25 cellular contexts compared by ENCODE assay signal in the genomic region with DNA sequence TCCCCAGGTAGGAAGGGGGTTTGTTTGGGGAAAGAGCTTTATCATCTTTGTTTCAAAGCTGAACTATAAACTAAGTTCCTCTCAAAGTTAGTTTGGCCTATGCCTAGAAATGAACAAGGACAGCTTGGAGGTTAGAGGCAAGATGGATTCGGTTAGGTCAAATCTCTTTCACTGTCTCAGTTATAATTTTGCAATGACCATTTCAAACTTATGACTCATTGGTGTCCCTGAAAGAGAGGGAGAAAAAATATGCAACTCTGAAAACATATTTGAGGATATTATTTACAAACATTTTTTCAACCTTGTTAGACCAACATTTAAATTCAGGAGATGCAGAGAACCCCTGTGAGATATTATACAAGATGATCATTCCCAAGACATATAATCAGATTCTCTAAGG.
"Had no signal": no experiment of that assay in that cellular context is flagged by ENCODE, and none has a peak within 500 bp of the region (broad histone marks: within the 10 kb centered on the region; RNA-seq: fewer than 3 reads in every experiment).

No MANE protein-coding gene starts in this region.

- H3K36me3 ChIP-seq: brain microvascular endothelial cell, gastroesophageal sphincter, prostate gland, right atrium auricular region, suprapubic skin, transverse colon, vagina had no signal

- H3K4me1 Mint-ChIP-seq: activated B cell treated with CpG ODN at 0.5 μM for 24 hours; activated CD4-positive, alpha-beta memory T cell treated with anti-CD3 and anti-CD28 coated beads, Interleukin-2, amount 10 ng/mL, durations not matched to agents 7 days and 5 days; central memory CD8-positive, alpha-beta T cell; immature natural killer cell; memory B cell; naive B cell; neural crest cell; stimulated activated naive CD8-positive, alpha-beta T cell treated with anti-CD3 and anti-CD28 coated beads, Interleukin-15, amount 100 ng/mL, for 72 hours had no signal

- DNase-seq: activated B cell treated with CpG ODN at 0.5 μM for 24 hours; activated CD4-positive, alpha-beta memory T cell treated with anti-CD3 and anti-CD28 coated beads, Interleukin-2, amount 10 ng/mL, durations not matched to agents 7 days and 5 days; activated CD4-positive, alpha-beta T cell treated with anti-CD3 and anti-CD28 coated beads for 4 hours; activated naive CD4-positive, alpha-beta T cell treated with Interleukin-2 at 50 U/mL for 16 hours; activated T-cell treated with anti-CD3 and anti-CD28 coated beads, Interleukin-2, amount 50 U/mL, for 24 hours; aorta; erythroblast; immature natural killer cell; left ventricle myocardium superior; mucosa of descending colon; naive B cell; stimulated activated CD4-positive, alpha-beta T cell treated with anti-CD3 and anti-CD28 coated beads, Interleukin-2, amount 100 ng/mL, for 24 hours; stimulated activated naive CD8-positive, alpha-beta T cell treated with anti-CD3 and anti-CD28 coated beads, Interleukin-15, amount 100 ng/mL, for 72 hours; transverse colon had no signal

- H3K4me3 Mint-ChIP-seq: activated B cell treated with CpG ODN at 0.5 μM for 24 hours; activated CD4-positive, alpha-beta memory T cell treated with anti-CD3 and anti-CD28 coated beads, Interleukin-2, amount 10 ng/mL, durations not matched to agents 7 days and 5 days; activated T-cell treated with anti-CD3 and anti-CD28 coated beads, Interleukin-2, amount 50 U/mL, for 24 hours; central memory CD8-positive, alpha-beta T cell; immature natural killer cell; memory B cell; naive B cell; neural crest cell; stimulated activated naive CD8-positive, alpha-beta T cell treated with anti-CD3 and anti-CD28 coated beads, Interleukin-15, amount 100 ng/mL, for 72 hours had no signal

- H3K9me3 ChIP-seq: gastroesophageal sphincter, mucosa of descending colon, prostate gland, right atrium auricular region, suprapubic skin, transverse colon, vagina had no signal

- H3K27ac Mint-ChIP-seq: activated B cell treated with CpG ODN at 0.5 μM for 24 hours; activated CD4-positive, alpha-beta memory T cell treated with anti-CD3 and anti-CD28 coated beads, Interleukin-2, amount 10 ng/mL, durations not matched to agents 7 days and 5 days; activated T-cell treated with anti-CD3 and anti-CD28 coated beads, Interleukin-2, amount 50 U/mL, for 24 hours; activated T-helper 2 cell treated with anti-CD3 and anti-CD28 coated beads, Interferon-gamma antibody, Interleukin-2, Interleukin-4, amounts not matched to agents 10 μg/mL and 5 μg/mL and 100 μg/mL, durations not matched to agents 14 hours and 24 hours and 36 hours; immature natural killer cell; memory B cell; naive B cell; stimulated activated naive CD8-positive, alpha-beta T cell treated with anti-CD3 and anti-CD28 coated beads, Interleukin-15, amount 100 ng/mL, for 72 hours had no signal

- H3K27ac ChIP-seq: brain microvascular endothelial cell, coronary artery, gastroesophageal sphincter, prostate gland, right atrium auricular region, suprapubic skin, transverse colon, vagina had no signal

- H3K27me3 ChIP-seq: brain microvascular endothelial cell, gastroesophageal sphincter, right atrium auricular region, suprapubic skin, transverse colon, vagina had no signal

- H3K4me1 ChIP-seq: gastroesophageal sphincter, prostate gland, right atrium auricular region, suprapubic skin, transverse colon, vagina had no signal

- H3K4me3 ChIP-seq: coronary artery, gastroesophageal sphincter, mucosa of descending colon, prostate gland, right atrium auricular region, suprapubic skin, transverse colon, vagina had no signal

- H3K27me3 Mint-ChIP-seq: activated B cell treated with CpG ODN at 0.5 μM for 24 hours; activated CD4-positive, alpha-beta memory T cell treated with anti-CD3 and anti-CD28 coated beads, Interleukin-2, amount 10 ng/mL, durations not matched to agents 7 days and 5 days; activated T-cell treated with anti-CD3 and anti-CD28 coated beads, Interleukin-2, amount 50 U/mL, for 24 hours; central memory CD8-positive, alpha-beta T cell; stimulated activated naive CD8-positive, alpha-beta T cell treated with anti-CD3 and anti-CD28 coated beads, Interleukin-15, amount 100 ng/mL, for 72 hours had no signal

- ATAC-seq: gastroesophageal sphincter; left ventricle myocardium superior; mucosa of descending colon; stimulated activated naive CD8-positive, alpha-beta T cell treated with anti-CD3 and anti-CD28 coated beads, Interleukin-15, amount 100 ng/mL, for 72 hours had no signal

- H3K9me3 Mint-ChIP-seq: activated CD4-positive, alpha-beta memory T cell treated with anti-CD3 and anti-CD28 coated beads, Interleukin-2, amount 10 ng/mL, durations not matched to agents 7 days and 5 days; activated T-helper 2 cell treated with anti-CD3 and anti-CD28 coated beads, Interferon-gamma antibody, Interleukin-2, Interleukin-4, amounts not matched to agents 10 μg/mL and 5 μg/mL and 100 μg/mL, durations not matched to agents 14 hours and 24 hours and 36 hours; central memory CD8-positive, alpha-beta T cell; neural crest cell had no signal

- H3K36me3 Mint-ChIP-seq: immature natural killer cell, memory B cell, naive B cell had no signal
